ENCODE assay signal across 11 cellular contexts in genomic region chr16:84614075-84614474, GRCh38. TPM values are rescaled to one million over a fixed set of nuclear protein-coding genes. Genes with fewer than 3 reads are reported as not detected.
DNase-seq lines count a peak whose midpoint lies in the region; ATAC-seq, FAIRE-seq and TF ChIP-seq lines count a peak whose summit lies in the region.
"Had no signal": no experiment of that assay in that cellular context is flagged by ENCODE, and none has a peak within 500 bp of the region (broad histone marks: within the 10 kb centered on the region; RNA-seq: fewer than 3 reads in every experiment).

No MANE protein-coding gene starts in this region.

- H3K9me3 ChIP-seq in A549, result no peaks in the 10 kb centered on the region

- no peak overlapping the region for H3K4me3 ChIP-seq in A549
- peak overlapping the region; percentile 96 for H3K4me3 ChIP-seq in GM12864 (ENCODE audit: low read depth, low read length)
- H3K4me3 ChIP-seq: coronary artery had no signal

- H3K36me3 Mint-ChIP-seq in nephron (ENCODE audit: low read depth), result peaks cover 22% of the 10 kb centered on the region

- H3K4me1 Mint-ChIP-seq in nephron, result peaks cover 55% of the 10 kb centered on the region

- no peak for TF ChIP-seq EP300 in A549 (IDR thresholded peaks at IDR 0.05)

- peaks cover 27% of the 10 kb centered on the region for H3K4me1 ChIP-seq in A549

- H3K27ac ChIP-seq in A549, result peak overlapping the region in 1 of 2 experiments; percentile 98; a peak in 3 of 6 replicates
- H3K27ac ChIP-seq: C4-2B, coronary artery had no signal

- CTCF ChIA-PET in A549 (lab: Yijun Ruan, JAX), result interaction anchor here (1.1 to 4.8 kb wide), 7 partner anchors 8 to 125 kb away, joined by 3 to 30 read pairs (median 5); no protein-coding TSS in a partner anchor

- DNase-seq in A549 (ENCODE audit: low read depth in 1 of 2, low spot score in 1 of 2) (no peak), GM12864 (ENCODE audit: low read depth) (no peak), amniotic epithelial cell (ENCODE audit: low read depth) (peak; percentile 90), H54 (ENCODE audit: insufficient read length, low spot score) (no peak), NCI-H187 treated with DMSO at 0.1 percent for 48 hours (lab: John Stamatoyannopoulos, UW) (no peak), occipital lobe (lab: John Stamatoyannopoulos, UW) (no peak), D341Med (ENCODE audit: low spot score) (no peak)
- DNase-seq: NCI-H69 had no signal

- FAIRE-seq in A549 (lab: Jason Lieb, UNC), result no peak
- no peak for FAIRE-seq in H54 (lab: Jason Lieb, UNC)

- ATAC-seq in A549, result no peak

- no peak for TF ChIP-seq RAD21 in A549 (conservative IDR thresholded peaks at IDR 0.05 in 1 of 2, IDR thresholded peaks at IDR 0.05 in 1 of 2)

- peak overlapping the region; percentile 83; the same call in 1 of the 3 replicates for H3K4me2 ChIP-seq in A549

- TF ChIP-seq POLR2A in A549 (IDR thresholded peaks at IDR 0.05; ENCODE audit: low read length), result no peak
- TF ChIP-seq POLR2A in H54 (IDR thresholded peaks at IDR 0.05; ENCODE audit: low read depth, low read length), result no peak

- POLR2A ChIA-PET in A549 (lab: Yijun Ruan, JAX), result interaction anchor here (0.5 to 1.5 kb wide), 3 partner anchors 9 to 139 kb away, joined by 3 to 4 read pairs (median 3); no protein-coding TSS in a partner anchor

- TF ChIP-seq CTCF in A549 (IDR thresholded peaks at IDR 0.05) (no peak), GM12864 (IDR thresholded peaks at IDR 0.05; ENCODE audit: low read depth, low read length, missing control alignments) (no peak), nephron (IDR thresholded peaks at IDR 0.05; ENCODE audit: unreplicated experiment in 3 of 3) (no peak)

- 85% methylated on average over 12 of the region's 12 CpGs for WGBS in A549 (ENCODE audit: missing lambda C conversion rate)

- H3K9me3 Mint-ChIP-seq in nephron, result no peaks in the 10 kb centered on the region

- H3K4me3 Mint-ChIP-seq in nephron, result peak overlapping the region; percentile 64 to 80 (median 66)

- peaks cover 26% of the 10 kb centered on the region for H3K27me3 Mint-ChIP-seq in nephron (ENCODE audit: low read depth)

- H3K27ac Mint-ChIP-seq in nephron, result peak overlapping the region; percentile 22 to 75 (median 64)

TF ChIP-seq in A549, 52 proteins besides CTCF, POLR2A, EP300 and RAD21:
- no peak for TF ChIP-seq HDAC2 (IDR thresholded peaks at IDR 0.05)
- no peak for TF ChIP-seq CHD4 (IDR thresholded peaks at IDR 0.05; ENCODE audit: borderline replicate concordance)
- no peak for TF ChIP-seq MYC (IDR thresholded peaks at IDR 0.05; ENCODE audit: borderline replicate concordance, low read length)
- no peak for TF ChIP-seq PBX3 (IDR thresholded peaks at IDR 0.05)
- no peak for TF ChIP-seq EHMT2 (IDR thresholded peaks at IDR 0.05; ENCODE audit: low read depth)
- TF ChIP-seq MAZ (IDR thresholded peaks at IDR 0.05; ENCODE audit: borderline replicate concordance, low read depth, low read length), result no peak
- no peak for TF ChIP-seq TFCP2L1 (CRISPR knock-in tag; IDR thresholded peaks at IDR 0.05)
- TF ChIP-seq HOXB13 (CRISPR knock-in tag; IDR thresholded peaks at IDR 0.05; ENCODE audit: low read depth), result no peak
- TF ChIP-seq ZNF302 (CRISPR knock-in tag; IDR thresholded peaks at IDR 0.05), result no peak
- TF ChIP-seq BHLHE40 (IDR thresholded peaks at IDR 0.05; ENCODE audit: low read depth, low read length), result no peak
- TF ChIP-seq, protein P1, sequence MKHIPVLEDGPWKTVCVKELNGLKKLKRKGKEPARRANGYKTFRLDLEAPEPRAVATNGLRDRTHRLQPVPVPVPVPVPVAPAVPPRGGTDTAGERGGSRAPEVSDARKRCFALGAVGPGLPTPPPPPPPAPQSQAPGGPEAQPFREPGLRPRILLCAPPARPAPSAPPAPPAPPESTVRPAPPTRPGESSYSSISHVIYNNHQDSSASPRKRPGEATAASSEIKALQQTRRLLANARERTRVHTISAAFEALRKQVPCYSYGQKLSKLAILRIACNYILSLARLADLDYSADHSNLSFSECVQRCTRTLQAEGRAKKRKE (CRISPR knock-in tag; IDR thresholded peaks at IDR 0.05; ENCODE audit: low read depth), result no peak
- TF ChIP-seq JUN (IDR thresholded peaks at IDR 0.05), result no peak
- TF ChIP-seq, protein P2, sequence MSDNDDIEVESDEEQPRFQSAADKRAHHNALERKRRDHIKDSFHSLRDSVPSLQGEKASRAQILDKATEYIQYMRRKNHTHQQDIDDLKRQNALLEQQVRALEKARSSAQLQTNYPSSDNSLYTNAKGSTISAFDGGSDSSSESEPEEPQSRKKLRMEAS (IDR thresholded peaks at IDR 0.05), result no peak

RNA-seq across cellular contexts. Expression of gene COTL1, which starts 3.8 kb away (rescaled TPM):
- 89.7 and 94.1 TPM in 2 replicates for polyA plus RNA-seq in A549 (2011; rRNA removed)
- polyA plus RNA-seq in A549 (2012; cell fraction: cytosol; rRNA removed), result 243 and 292 TPM in 2 replicates
- 169 and 182 TPM in 2 replicates for polyA plus RNA-seq in A549 (2012; cell fraction: nucleus; rRNA removed)
- polyA plus RNA-seq in A549 (2017; fragmentation: RNase III; extraction: RNeasy Plus Mini Kit Qiagen cat#74134 plus additional on column Dnase treatment), result 372 to 495 TPM (median 379 TPM) in 3 replicates
- polyA minus RNA-seq in A549 (2011; rRNA and poly(A)+ RNA removed), result 54.9 and 77.1 TPM in 2 replicates
- 89.7 TPM for total RNA-seq in occipital lobe

RNA-seq across cellular contexts. Expression of gene KLHL36, which starts 34.2 kb away (rescaled TPM):
- 21.0 and 22.3 TPM in 2 replicates for polyA plus RNA-seq in A549 (2011; rRNA removed)
- 27.9 and 38.4 TPM in 2 replicates for polyA plus RNA-seq in A549 (2012; cell fraction: cytosol; rRNA removed)
- polyA plus RNA-seq in A549 (2012; cell fraction: nucleus; rRNA removed), result 58.4 and 88.0 TPM in 2 replicates
- polyA plus RNA-seq in A549 (2017; fragmentation: RNase III; extraction: RNeasy Plus Mini Kit Qiagen cat#74134 plus additional on column Dnase treatment), result 19.1 to 21.4 TPM (median 20.0 TPM) in 3 replicates
- 35.3 and 35.8 TPM in 2 replicates for polyA minus RNA-seq in A549 (2011; rRNA and poly(A)+ RNA removed)
- total RNA-seq in occipital lobe, result 75.2 TPM
